ENCODE assay signal across 11 cellular contexts in the genomic region with DNA sequence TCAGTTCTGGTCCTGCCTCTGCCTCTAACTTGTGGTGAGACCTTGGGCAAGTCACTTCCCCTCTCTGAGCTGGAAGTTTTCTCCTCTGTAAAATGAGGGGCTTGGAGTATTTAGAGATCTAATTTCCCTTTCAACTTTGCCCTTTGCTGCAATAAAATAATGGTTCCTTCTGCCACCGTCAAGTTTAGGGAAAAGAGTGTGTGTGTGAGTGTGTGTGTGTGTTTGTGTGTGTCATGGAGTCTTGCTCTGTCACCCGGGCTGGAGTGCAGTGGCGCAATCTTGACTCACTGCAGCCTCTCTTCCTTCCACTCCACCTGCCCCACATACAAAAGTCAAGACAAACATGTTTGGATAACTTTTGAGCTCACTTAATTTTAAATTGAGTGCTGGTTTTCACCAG. TPM values are rescaled to one million over a fixed set of nuclear protein-coding genes. Genes with fewer than 3 reads are reported as not detected.
A peak's percentile ranks its signal among the peaks of the same experiment; 100 is the strongest.
DNase-seq lines count a peak whose midpoint lies in the region; ATAC-seq and TF ChIP-seq lines count a peak whose summit lies in the region.
"Had no signal": no experiment of that assay in that cellular context is flagged by ENCODE, and none has a peak within 500 bp of the region (broad histone marks: within the 10 kb centered on the region; RNA-seq: fewer than 3 reads in every experiment).

No MANE protein-coding gene starts in this region.

- no peak overlapping the region for H3K27ac Mint-ChIP-seq in activated CD8-positive, alpha-beta T cell treated with anti-CD3 and anti-CD28 coated beads for 36 hours
- H3K27ac Mint-ChIP-seq in activated CD8-positive, alpha-beta T cell treated with anti-CD3 and anti-CD28 coated beads, Interleukin-2, amount 10 ng/mL, durations not matched to agents 7 days and 5 days: no peak overlapping the region
- H3K27ac Mint-ChIP-seq: dendritic cell treated with granulocyte-macrophage colony-stimulating factor and Interleukin-4, amounts not matched to agents 40 ng/mL and 50 ng/mL, for 4 days; stimulated activated naive CD8-positive, alpha-beta T cell treated with anti-CD3 and anti-CD28 coated beads, Interleukin-15, Interleukin-2, amounts not matched to agents 100 ng/mL and 50 ng/mL, for 24 hours had no signal

- no peaks in the 10 kb centered on the region for H3K36me3 Mint-ChIP-seq in activated CD8-positive, alpha-beta T cell treated with anti-CD3 and anti-CD28 coated beads for 36 hours (ENCODE audit: low read depth)
- no peaks in the 10 kb centered on the region for H3K36me3 Mint-ChIP-seq in activated CD8-positive, alpha-beta T cell treated with anti-CD3 and anti-CD28 coated beads, Interleukin-2, amount 10 ng/mL, durations not matched to agents 7 days and 5 days (ENCODE audit: low read depth)
- no peaks in the 10 kb centered on the region for H3K36me3 Mint-ChIP-seq in activated T-cell treated with anti-CD3 and anti-CD28 coated beads, Interleukin-2, amount 50 U/mL, for 4 hours (ENCODE audit: insufficient read depth)

- H3K4me1 ChIP-seq in colonic mucosa: peaks cover 19% of the 10 kb centered on the region
- H3K4me1 ChIP-seq in lower lobe of right lung: peaks cover 55% of the 10 kb centered on the region
- no peaks in the 10 kb centered on the region for H3K4me1 ChIP-seq in urinary bladder (ENCODE audit: insufficient read depth)

- H3K9ac ChIP-seq in colonic mucosa (ENCODE audit: low read depth in 2 of 2, low read length in 2 of 2): no peak overlapping the region

- intact Hi-C loops in activated CD8-positive, alpha-beta T cell treated with anti-CD3 and anti-CD28 coated beads for 36 hours (cut with micrococcal nuclease): no loop called here
- intact Hi-C loops in colonic mucosa (cut with DNase I): no loop called here
- intact Hi-C loops in lower lobe of right lung (cut with DNase I): no loop called here

- POLR2A ChIA-PET in activated CD8-positive, alpha-beta T cell treated with anti-CD3 and anti-CD28 coated beads for 36 hours (lab: Charles Lee): interaction anchor here (0.9 to 1.0 kb wide), 2 partner anchors 10 to 28 kb away, joined by 3 read pairs; no protein-coding TSS in a partner anchor
- POLR2A ChIA-PET in activated CD8-positive, alpha-beta T cell treated with anti-CD3 and anti-CD28 coated beads, Interleukin-2, amount 10 ng/mL, durations not matched to agents 7 days and 5 days (lab: Charles Lee): interaction anchor here (1.0 kb wide), 2 partner anchors 39 to 80 kb away, joined by 3 to 4 read pairs; a partner anchor contains a TSS

- no peak for ATAC-seq in activated CD8-positive, alpha-beta T cell treated with anti-CD3 and anti-CD28 coated beads for 36 hours
- no peak for ATAC-seq in activated CD8-positive, alpha-beta T cell treated with anti-CD3 and anti-CD28 coated beads, Interleukin-2, amount 10 ng/mL, durations not matched to agents 7 days and 5 days
- ATAC-seq in lower lobe of right lung (peak; percentile 77 to 88), HG03442 (IDR thresholded peaks at IDR 0.05; ENCODE audit: unreplicated experiment) (no peak), GM18873 (IDR thresholded peaks at IDR 0.05; ENCODE audit: low FRiP score, unreplicated experiment) (no peak)
- no peak for ATAC-seq in activated T-cell treated with anti-CD3 and anti-CD28 coated beads, Interleukin-2, amount 50 U/mL, for 4 hours

- H3K27me3 Mint-ChIP-seq in activated CD8-positive, alpha-beta T cell treated with anti-CD3 and anti-CD28 coated beads for 36 hours: no peaks in the 10 kb centered on the region
- peaks cover 13% of the 10 kb centered on the region for H3K27me3 Mint-ChIP-seq in activated CD8-positive, alpha-beta T cell treated with anti-CD3 and anti-CD28 coated beads, Interleukin-2, amount 10 ng/mL, durations not matched to agents 7 days and 5 days (ENCODE audit: low read depth)
- no peaks in the 10 kb centered on the region for H3K27me3 Mint-ChIP-seq in activated T-cell treated with anti-CD3 and anti-CD28 coated beads, Interleukin-2, amount 50 U/mL, for 4 hours (ENCODE audit: low read depth)
- H3K27me3 Mint-ChIP-seq: stimulated activated naive CD8-positive, alpha-beta T cell treated with anti-CD3 and anti-CD28 coated beads, Interleukin-15, Interleukin-2, amounts not matched to agents 100 ng/mL and 50 ng/mL, for 24 hours had no signal

- peaks cover 6% of the 10 kb centered on the region for H3K4me1 Mint-ChIP-seq in activated CD8-positive, alpha-beta T cell treated with anti-CD3 and anti-CD28 coated beads for 36 hours (ENCODE audit: low read depth)
- H3K4me1 Mint-ChIP-seq in activated CD8-positive, alpha-beta T cell treated with anti-CD3 and anti-CD28 coated beads, Interleukin-2, amount 10 ng/mL, durations not matched to agents 7 days and 5 days (ENCODE audit: low read depth): peaks cover 18% of the 10 kb centered on the region
- H3K4me1 Mint-ChIP-seq in activated T-cell treated with anti-CD3 and anti-CD28 coated beads, Interleukin-2, amount 50 U/mL, for 4 hours (ENCODE audit: low read depth): peaks cover 16% of the 10 kb centered on the region

- H3K36me3 ChIP-seq in colonic mucosa (no peaks in the 10 kb centered on the region), lower lobe of right lung (no peaks in the 10 kb centered on the region), urinary bladder (ENCODE audit: insufficient read depth) (no peaks in the 10 kb centered on the region)

- no peaks in the 10 kb centered on the region for H3K9me3 Mint-ChIP-seq in activated CD8-positive, alpha-beta T cell treated with anti-CD3 and anti-CD28 coated beads for 36 hours
- no peaks in the 10 kb centered on the region for H3K9me3 Mint-ChIP-seq in activated CD8-positive, alpha-beta T cell treated with anti-CD3 and anti-CD28 coated beads, Interleukin-2, amount 10 ng/mL, durations not matched to agents 7 days and 5 days (ENCODE audit: insufficient read depth)
- no peaks in the 10 kb centered on the region for H3K9me3 Mint-ChIP-seq in activated T-cell treated with anti-CD3 and anti-CD28 coated beads, Interleukin-2, amount 50 U/mL, for 4 hours
- H3K9me3 Mint-ChIP-seq: dendritic cell treated with granulocyte-macrophage colony-stimulating factor and Interleukin-4, amounts not matched to agents 40 ng/mL and 50 ng/mL, for 4 days; stimulated activated naive CD8-positive, alpha-beta T cell treated with anti-CD3 and anti-CD28 coated beads, Interleukin-15, Interleukin-2, amounts not matched to agents 100 ng/mL and 50 ng/mL, for 24 hours had no signal

- H3K9me3 ChIP-seq in colonic mucosa (no peaks in the 10 kb centered on the region), lower lobe of right lung (no peaks in the 10 kb centered on the region)

- H3K27me3 ChIP-seq in colonic mucosa (no peaks in the 10 kb centered on the region), lower lobe of right lung (ENCODE audit: low read depth) (no peaks in the 10 kb centered on the region)

- peak overlapping the region; percentile 41 for H3K27ac ChIP-seq in colonic mucosa
- peak overlapping the region; percentile 74 for H3K27ac ChIP-seq in lower lobe of right lung
- peak overlapping the region; percentile 74 for H3K27ac ChIP-seq in urinary bladder (ENCODE audit: low read depth)

- peak; percentile 17 for DNase-seq in activated CD8-positive, alpha-beta T cell treated with anti-CD3 and anti-CD28 coated beads for 36 hours
- DNase-seq in activated CD8-positive, alpha-beta T cell treated with anti-CD3 and anti-CD28 coated beads, Interleukin-2, amount 10 ng/mL, durations not matched to agents 7 days and 5 days: no peak
- DNase-seq in colonic mucosa (peak; percentile 55), lower lobe of right lung (peak; percentile 87)
- DNase-seq in activated T-cell treated with anti-CD3 and anti-CD28 coated beads, Interleukin-2, amount 50 U/mL, for 4 hours: no peak
- DNase-seq: activated CD4-positive, alpha-beta T cell treated with anti-CD3 and anti-CD28 coated beads for 48 hours had no signal

- TF ChIP-seq CTCF in activated CD8-positive, alpha-beta T cell treated with anti-CD3 and anti-CD28 coated beads for 36 hours (IDR thresholded peaks at IDR 0.05): no peak
- TF ChIP-seq CTCF in colonic mucosa (IDR thresholded peaks at IDR 0.05) (no peak), lower lobe of right lung (IDR thresholded peaks at IDR 0.05) (no peak)

- WGBS in urinary bladder: 35% methylated on average over 3 of the region's 3 CpGs

- CTCF ChIA-PET in activated CD8-positive, alpha-beta T cell treated with anti-CD3 and anti-CD28 coated beads for 36 hours (lab: Charles Lee): interaction anchor here (0.9 to 1.2 kb wide), 4 partner anchors 20 to 43 kb away, joined by 3 to 4 read pairs (median 3); no protein-coding TSS in a partner anchor
- CTCF ChIA-PET in activated CD8-positive, alpha-beta T cell treated with anti-CD3 and anti-CD28 coated beads, Interleukin-2, amount 10 ng/mL, durations not matched to agents 7 days and 5 days (lab: Charles Lee): interaction anchor here (0.8 to 1.4 kb wide), 3 partner anchors 17 to 183 kb away, joined by 3 read pairs; no protein-coding TSS in a partner anchor

- H3K4me3 Mint-ChIP-seq in activated CD8-positive, alpha-beta T cell treated with anti-CD3 and anti-CD28 coated beads for 36 hours: no peak overlapping the region
- no peak overlapping the region for H3K4me3 Mint-ChIP-seq in activated CD8-positive, alpha-beta T cell treated with anti-CD3 and anti-CD28 coated beads, Interleukin-2, amount 10 ng/mL, durations not matched to agents 7 days and 5 days
- no peak overlapping the region for H3K4me3 Mint-ChIP-seq in activated T-cell treated with anti-CD3 and anti-CD28 coated beads, Interleukin-2, amount 50 U/mL, for 4 hours
- H3K4me3 Mint-ChIP-seq: dendritic cell treated with granulocyte-macrophage colony-stimulating factor and Interleukin-4, amounts not matched to agents 40 ng/mL and 50 ng/mL, for 4 days; stimulated activated naive CD8-positive, alpha-beta T cell treated with anti-CD3 and anti-CD28 coated beads, Interleukin-15, Interleukin-2, amounts not matched to agents 100 ng/mL and 50 ng/mL, for 24 hours had no signal

- no peak overlapping the region for H3K4me3 ChIP-seq in colonic mucosa
- H3K4me3 ChIP-seq in lower lobe of right lung: no peak overlapping the region
- H3K4me3 ChIP-seq in urinary bladder (ENCODE audit: low read depth, low read length): no peak overlapping the region

RNA-seq across cellular contexts. Expression of a gene that starts 39.2 kb away (rescaled TPM):
- 100 to 1,000 TPM; 293 to 305 TPM for total RNA-seq in activated CD8-positive, alpha-beta T cell treated with anti-CD3 and anti-CD28 coated beads for 36 hours
- 100 to 1,000 TPM; 432 to 449 TPM for total RNA-seq in activated CD8-positive, alpha-beta T cell treated with anti-CD3 and anti-CD28 coated beads, Interleukin-2, amount 10 ng/mL, durations not matched to agents 7 days and 5 days
- total RNA-seq in colonic mucosa (10 to 100 TPM; 15.6 to 26.2 TPM), lower lobe of right lung (56.8 TPM), urinary bladder (25.7 TPM)
- polyA plus RNA-seq in urinary bladder: 55.8 TPM
- total RNA-seq in activated T-cell treated with anti-CD3 and anti-CD28 coated beads, Interleukin-2, amount 50 U/mL, for 4 hours: 10 to 100 TPM; 59.6 to 72.8 (median 60.1) TPM

Comparison
In these comparisons a context has a peak if more than half of its experiments do, and no peak if none do; other contexts are left out.
1. DNase-seq: peak in activated CD8-positive, alpha-beta T cell treated with anti-CD3 and anti-CD28 coated beads for 36 hours (single experiment), colonic mucosa (single experiment) and lower lobe of right lung (single experiment); none in activated CD8-positive, alpha-beta T cell treated with anti-CD3 and anti-CD28 coated beads, Interleukin-2, amount 10 ng/mL, durations not matched to agents 7 days and 5 days (single experiment) and activated T-cell treated with anti-CD3 and anti-CD28 coated beads, Interleukin-2, amount 50 U/mL, for 4 hours (single experiment).
2. ATAC-seq: peak in lower lobe of right lung (2 of 2); none in activated CD8-positive, alpha-beta T cell treated with anti-CD3 and anti-CD28 coated beads for 36 hours (single experiment), activated CD8-positive, alpha-beta T cell treated with anti-CD3 and anti-CD28 coated beads, Interleukin-2, amount 10 ng/mL, durations not matched to agents 7 days and 5 days (single experiment), activated T-cell treated with anti-CD3 and anti-CD28 coated beads, Interleukin-2, amount 50 U/mL, for 4 hours (0 of 2), HG03442 (single experiment) and GM18873 (single experiment).
3. Peak in every context shown above with its lines, with median percentiles within 50 percentile points of each other: H3K27ac ChIP-seq.